Comparison of ENCODE assay signal across 8 cellular contexts in genomic region chr18:63161032-63161727, GRCh38.
DNase-seq lines count a peak whose midpoint lies in the region; ATAC-seq and TF ChIP-seq lines count a peak whose summit lies in the region.

No MANE protein-coding gene starts in this region.

- H3K27ac ChIP-seq in gastroesophageal sphincter (peak overlapping the region; percentile 14 to 73 (median 66)), urinary bladder (ENCODE audit: low read depth) (peak overlapping the region; percentile 63), endodermal cell (ENCODE audit: low read depth, low read length) (no peak overlapping the region)

- peak overlapping the region; percentile 81 for H3K4me3 Mint-ChIP-seq in T-helper 1 cell treated with Interleukin-12 subunit alpha and Interleukin-12 subunit beta and Interleukin-4 antibody, amounts not matched to agents 30 μg/mL and 1 μg/mL, for 36 hours
- no peak overlapping the region for H3K4me3 Mint-ChIP-seq in endodermal cell

- H3K9me3 Mint-ChIP-seq in T-helper 1 cell treated with Interleukin-12 subunit alpha and Interleukin-12 subunit beta and Interleukin-4 antibody, amounts not matched to agents 30 μg/mL and 1 μg/mL, for 36 hours = no peaks in the 10 kb centered on the region
- H3K9me3 Mint-ChIP-seq in endodermal cell = no peaks in the 10 kb centered on the region

- no peak overlapping the region for H3K4me3 ChIP-seq in gastroesophageal sphincter
- H3K4me3 ChIP-seq in urinary bladder (ENCODE audit: low read depth, low read length) = no peak overlapping the region
- no peak overlapping the region for H3K4me3 ChIP-seq in endodermal cell (ENCODE audit: low read length)

- H3K27ac Mint-ChIP-seq in T-helper 1 cell treated with Interleukin-12 subunit alpha and Interleukin-12 subunit beta and Interleukin-4 antibody, amounts not matched to agents 30 μg/mL and 1 μg/mL, for 36 hours = peak overlapping the region; percentile 98
- no peak overlapping the region for H3K27ac Mint-ChIP-seq in endodermal cell

- no peaks in the 10 kb centered on the region for H3K9me3 ChIP-seq in gastroesophageal sphincter
- H3K9me3 ChIP-seq in endodermal cell (ENCODE audit: control insufficient read depth, low read length) = no peaks in the 10 kb centered on the region

- H3K9ac ChIP-seq in endodermal cell (ENCODE audit: extremely low read depth, low read length, poor library complexity, severe bottlenecking) = no peak overlapping the region

- DNase-seq in endodermal cell = no peak
- no peak for DNase-seq in HPDE6-E6E7 (ENCODE audit: extremely low spot score)
- no peak for DNase-seq in NCI-H69 (lab: John Stamatoyannopoulos, UW)

- TF ChIP-seq POLR2A in gastroesophageal sphincter (IDR thresholded peaks at IDR 0.05) = no peak

- no peaks in the 10 kb centered on the region for H3K27me3 Mint-ChIP-seq in T-helper 1 cell treated with Interleukin-12 subunit alpha and Interleukin-12 subunit beta and Interleukin-4 antibody, amounts not matched to agents 30 μg/mL and 1 μg/mL, for 36 hours (ENCODE audit: low read depth)
- peaks cover 9% of the 10 kb centered on the region for H3K27me3 Mint-ChIP-seq in endodermal cell (ENCODE audit: insufficient read depth)

- no peak for TF ChIP-seq EP300 in gastroesophageal sphincter (IDR thresholded peaks at IDR 0.05)

- peak; percentile 22 for ATAC-seq in GM18498 (IDR thresholded peaks at IDR 0.05; ENCODE audit: unreplicated experiment)
- ATAC-seq in GM21786 (IDR thresholded peaks at IDR 0.05; ENCODE audit: unreplicated experiment) = peak; percentile 17
- ATAC-seq in gastroesophageal sphincter = no peak

- peaks cover 94% of the 10 kb centered on the region for H3K4me1 Mint-ChIP-seq in T-helper 1 cell treated with Interleukin-12 subunit alpha and Interleukin-12 subunit beta and Interleukin-4 antibody, amounts not matched to agents 30 μg/mL and 1 μg/mL, for 36 hours (ENCODE audit: low read depth)
- H3K4me1 Mint-ChIP-seq in endodermal cell = peaks cover 9% of the 10 kb centered on the region

- no peak for TF ChIP-seq CTCF in gastroesophageal sphincter (IDR thresholded peaks at IDR 0.05)
- TF ChIP-seq CTCF in endodermal cell (conservative IDR thresholded peaks at IDR 0.05) = no peak

- H3K36me3 ChIP-seq in gastroesophageal sphincter (no peaks in the 10 kb centered on the region), urinary bladder (ENCODE audit: insufficient read depth) (no peaks in the 10 kb centered on the region), endodermal cell (ENCODE audit: control insufficient read depth, insufficient read depth, low read length) (no peaks in the 10 kb centered on the region)

- H3K27me3 ChIP-seq in gastroesophageal sphincter (no peaks in the 10 kb centered on the region), endodermal cell (ENCODE audit: control insufficient read depth, insufficient read depth, low read length, poor library complexity, severe bottlenecking) (peaks cover 2% of the 10 kb centered on the region)

- peaks cover 38% of the 10 kb centered on the region for H3K36me3 Mint-ChIP-seq in T-helper 1 cell treated with Interleukin-12 subunit alpha and Interleukin-12 subunit beta and Interleukin-4 antibody, amounts not matched to agents 30 μg/mL and 1 μg/mL, for 36 hours (ENCODE audit: low read depth)
- H3K36me3 Mint-ChIP-seq in endodermal cell (ENCODE audit: low read depth) = no peaks in the 10 kb centered on the region

- H3K4me1 ChIP-seq in gastroesophageal sphincter = peaks cover 0 to 69% (median 11%) of the 10 kb centered on the region in 3 donors
- peaks cover 4% of the 10 kb centered on the region for H3K4me1 ChIP-seq in urinary bladder (ENCODE audit: insufficient read depth)
- no peaks in the 10 kb centered on the region for H3K4me1 ChIP-seq in endodermal cell (ENCODE audit: control insufficient read depth, insufficient read depth, low read length)

- 57 to 69% methylated on average over 4 to 6 of the region's 6 CpGs for WGBS in gastroesophageal sphincter (ENCODE audit: low coverage in 1 of 2), 2 donors
- 82% methylated on average over 6 of the region's 6 CpGs for WGBS in urinary bladder
- WGBS in endodermal cell (ENCODE audit: insufficient coverage in 1 of 2, insufficient read length in 1 of 2), 2 experiments = 91 to 93% methylated on average over 6 of the region's 6 CpGs
